ENCODE assay signal across 21 cellular contexts in the genomic region with DNA sequence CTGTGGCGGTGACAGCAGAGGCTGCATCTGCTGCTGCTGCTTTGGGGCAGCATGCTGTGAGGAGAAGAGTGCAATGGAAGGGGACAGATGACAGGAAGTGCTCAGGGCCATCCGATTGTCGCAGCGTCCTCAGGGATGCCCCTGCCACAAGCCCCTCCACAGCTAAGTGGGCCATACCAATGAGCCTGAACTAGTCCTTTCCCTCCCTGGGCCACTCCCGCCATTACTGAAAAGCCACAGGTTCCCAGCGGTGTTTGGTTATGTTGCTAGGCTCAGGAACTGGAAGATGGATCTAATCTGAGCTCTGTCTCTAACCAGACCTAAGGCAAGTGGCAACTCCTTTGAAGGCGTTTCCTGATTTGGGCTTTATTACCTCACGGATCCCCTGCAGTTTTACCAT.
"Had no signal": no experiment of that assay in that cellular context is flagged by ENCODE, and none has a peak within 500 bp of the region (broad histone marks: within the 10 kb centered on the region; RNA-seq: fewer than 3 reads in every experiment).

No MANE protein-coding gene starts in this region.

- H3K36me3 Mint-ChIP-seq: activated naive CD4-positive, alpha-beta T cell treated with anti-CD3 and anti-CD28 coated beads, Interleukin-2, amount 10 ng/mL, durations not matched to agents 7 days and 5 days; stimulated activated memory B cell treated with anti-CD40 and anti-IgM and Interleukin-4, amounts not matched to agents 10 μg/mL and 1 μg/mL and 100 μg/mL, for 72 hours had no signal

- H3K9me3 Mint-ChIP-seq: activated naive CD4-positive, alpha-beta T cell treated with anti-CD3 and anti-CD28 coated beads, Interleukin-2, amount 10 ng/mL, durations not matched to agents 7 days and 5 days; activated T-cell treated with anti-CD3 and anti-CD28 coated beads, Interleukin-2, amount 50 U/mL, for 4 hours; naive thymus-derived CD8-positive, alpha-beta T cell; stimulated activated memory B cell treated with anti-CD40 and anti-IgM and Interleukin-4, amounts not matched to agents 10 μg/mL and 1 μg/mL and 100 μg/mL, for 72 hours had no signal

- H3K4me3 ChIP-seq: ascending aorta, coronary artery, gastrocnemius medialis, heart right ventricle, mucosa of descending colon, sigmoid colon, thyroid gland had no signal

- H3K27me3 ChIP-seq: ascending aorta, gastrocnemius medialis, sigmoid colon, thyroid gland had no signal

- H3K9me3 ChIP-seq: ascending aorta, gastrocnemius medialis, heart right ventricle, mucosa of descending colon, sigmoid colon, thyroid gland had no signal

- H3K36me3 ChIP-seq: ascending aorta, gastrocnemius medialis, thyroid gland had no signal

- H3K4me3 Mint-ChIP-seq: activated CD8-positive, alpha-beta T cell treated with anti-CD3 and anti-CD28 coated beads, Interleukin-2, amount 10 ng/mL, durations not matched to agents 7 days and 5 days; activated naive CD4-positive, alpha-beta T cell treated with anti-CD3 and anti-CD28 coated beads, Interleukin-2, amount 10 ng/mL, durations not matched to agents 7 days and 5 days; activated T-cell treated with anti-CD3 and anti-CD28 coated beads, Interleukin-2, amount 50 U/mL, for 4 hours; naive thymus-derived CD8-positive, alpha-beta T cell; stimulated activated memory B cell treated with anti-CD40 and anti-IgM and Interleukin-4, amounts not matched to agents 10 μg/mL and 1 μg/mL and 100 μg/mL, for 72 hours had no signal

- ATAC-seq: activated CD8-positive, alpha-beta T cell treated with anti-CD3 and anti-CD28 coated beads, Interleukin-2, amount 10 ng/mL, durations not matched to agents 7 days and 5 days; activated T-cell treated with anti-CD3 and anti-CD28 coated beads, Interleukin-2, amount 50 U/mL, for 4 hours; gastrocnemius medialis; heart right ventricle; left ventricle myocardium superior; mucosa of descending colon; naive thymus-derived CD8-positive, alpha-beta T cell; stimulated activated memory B cell treated with anti-CD40 and anti-IgM and Interleukin-4, amounts not matched to agents 10 μg/mL and 1 μg/mL and 100 μg/mL, for 72 hours had no signal

- DNase-seq: activated CD4-positive, alpha-beta T cell treated with anti-CD3 and anti-CD28 coated beads for 4 hours; activated CD8-positive, alpha-beta memory T cell treated with anti-CD3 and anti-CD28 coated beads, Interleukin-2, amount 50 U/mL, for 4 hours; activated CD8-positive, alpha-beta T cell treated with anti-CD3 and anti-CD28 coated beads, Interleukin-2, amount 10 ng/mL, durations not matched to agents 7 days and 5 days; activated effector memory CD4-positive, alpha-beta T cell treated with Interleukin-2 at 50 U/mL for 16 hours; activated naive CD4-positive, alpha-beta T cell treated with anti-CD3 and anti-CD28 coated beads, Interleukin-2, amount 10 ng/mL, durations not matched to agents 7 days and 5 days; activated T-cell treated with anti-CD3 and anti-CD28 coated beads, Interleukin-2, amount 50 U/mL, for 4 hours; effector CD4-positive, alpha-beta T cell; gastrocnemius medialis; heart right ventricle; left ventricle myocardium superior; mucosa of descending colon; naive thymus-derived CD8-positive, alpha-beta T cell; nucleus accumbens; sigmoid colon; stimulated activated CD4-positive, alpha-beta T cell treated with anti-CD3 and anti-CD28 coated beads, Interleukin-4, amount 100 ng/mL, for 4 hours; SW 1271; thyroid gland had no signal

- H3K27ac Mint-ChIP-seq: activated CD8-positive, alpha-beta T cell treated with anti-CD3 and anti-CD28 coated beads, Interleukin-2, amount 10 ng/mL, durations not matched to agents 7 days and 5 days; activated naive CD4-positive, alpha-beta T cell treated with anti-CD3 and anti-CD28 coated beads, Interleukin-2, amount 10 ng/mL, durations not matched to agents 7 days and 5 days; stimulated activated memory B cell treated with anti-CD40 and anti-IgM and Interleukin-4, amounts not matched to agents 10 μg/mL and 1 μg/mL and 100 μg/mL, for 72 hours had no signal

- FAIRE-seq: urothelium cell line had no signal

- H3K27me3 Mint-ChIP-seq: naive thymus-derived CD8-positive, alpha-beta T cell had no signal

- H3K27ac ChIP-seq: ascending aorta, coronary artery, gastrocnemius medialis, heart right ventricle, sigmoid colon, thyroid gland had no signal
